In the genomic region with DNA sequence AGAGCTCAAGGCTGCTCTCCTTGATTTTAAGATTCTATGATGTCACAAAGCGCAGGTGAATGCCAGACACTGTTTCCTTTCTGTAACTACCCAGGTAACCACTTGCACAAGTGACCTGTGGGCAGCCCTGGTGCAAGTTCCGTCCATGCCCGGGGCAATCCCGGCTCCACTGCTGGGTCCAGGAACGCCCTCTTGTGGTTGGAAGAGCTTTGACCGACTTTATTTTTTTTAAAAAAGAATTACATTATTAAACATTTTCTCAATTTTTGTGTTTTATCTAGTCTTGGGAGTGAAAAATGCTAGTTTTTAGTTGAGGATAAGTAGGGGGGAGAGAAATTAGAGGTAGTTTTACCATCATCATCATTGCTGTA, we compare ENCODE assay signal across 9 cellular contexts.
DNase-seq lines count a peak whose midpoint lies in the region; ATAC-seq, FAIRE-seq and TF ChIP-seq lines count a peak whose summit lies in the region.
"Had no signal": no experiment of that assay in that cellular context is flagged by ENCODE, and none has a peak within 500 bp of the region (broad histone marks: within the 10 kb centered on the region; RNA-seq: fewer than 3 reads in every experiment).

No MANE protein-coding gene starts in this region.

- no peaks in the 10 kb centered on the region for H4K20me1 ChIP-seq in OCI-LY3 (ENCODE audit: insufficient read depth, low read length)

- H3K4me3 Mint-ChIP-seq in activated naive CD8-positive, alpha-beta T cell treated with anti-CD3 and anti-CD28 coated beads for 36 hours, result no peak overlapping the region

- no peak overlapping the region for H3K27ac Mint-ChIP-seq in activated naive CD8-positive, alpha-beta T cell treated with anti-CD3 and anti-CD28 coated beads for 36 hours

- no peak overlapping the region for H3K4me2 ChIP-seq in OCI-LY3 (ENCODE audit: low read length)

- TF ChIP-seq POLR2A in esophagus muscularis mucosa (IDR thresholded peaks at IDR 0.05; ENCODE audit: low read depth), result no peak

- H3K36me3 Mint-ChIP-seq in activated naive CD8-positive, alpha-beta T cell treated with anti-CD3 and anti-CD28 coated beads for 36 hours, result no peaks in the 10 kb centered on the region

- DNase-seq in GM10266 (ENCODE audit: extremely low spot score), result no peak
- DNase-seq in esophagus muscularis mucosa (ENCODE audit: extremely low spot score), result no peak
- DNase-seq in pancreas, result peak in 1 of 6 donors; percentile 22
- DNase-seq in activated naive CD8-positive, alpha-beta T cell treated with anti-CD3 and anti-CD28 coated beads for 36 hours, result no peak
- no peak for DNase-seq in activated effector memory CD4-positive, alpha-beta T cell treated with Interleukin-2 at 50 U/mL for 16 hours
- no peak for DNase-seq in GM03348 (ENCODE audit: low spot score)
- DNase-seq in RKO (ENCODE audit: low spot score), result no peak
- DNase-seq: stimulated activated CD4-positive, alpha-beta T cell treated with anti-CD3 and anti-CD28 coated beads, Interleukin-12 subunit alpha, Interleukin-12 subunit beta, amount 100 ng/mL, for 4 hours had no signal

- no peaks in the 10 kb centered on the region for H3K9me3 Mint-ChIP-seq in activated naive CD8-positive, alpha-beta T cell treated with anti-CD3 and anti-CD28 coated beads for 36 hours

- no peak overlapping the region for H2AFZ ChIP-seq in OCI-LY3 (ENCODE audit: low read depth, low read length)

- no peak overlapping the region for H3K4me3 ChIP-seq in OCI-LY3 (ENCODE audit: low read length)
- peak overlapping the region in 1 of 4 donors; percentile 14 for H3K4me3 ChIP-seq in esophagus muscularis mucosa
- H3K4me3 ChIP-seq in pancreas, result no peak overlapping the region

- TF ChIP-seq CTCF in GM10266 (IDR thresholded peaks at IDR 0.05; ENCODE audit: control insufficient read depth, insufficient read depth, low read depth, missing control alignments) (peak; percentile 7), OCI-LY3 (IDR thresholded peaks at IDR 0.05; ENCODE audit: low read depth, low read length) (peak; percentile 59), esophagus muscularis mucosa (IDR thresholded peaks at IDR 0.05) (peak in 2 of 3 experiments; percentile 37 to 48), pancreas (IDR thresholded peaks at IDR 0.05) (peak in 1 of 4 donors; percentile 25)

- no peaks in the 10 kb centered on the region for H3K27me3 ChIP-seq in OCI-LY3 (ENCODE audit: low read depth, low read length)
- H3K27me3 ChIP-seq in esophagus muscularis mucosa, result peaks cover 0 to 11% (median 0%) of the 10 kb centered on the region in 4 donors
- no peaks in the 10 kb centered on the region for H3K27me3 ChIP-seq in pancreas

- H3K9me3 ChIP-seq in OCI-LY3 (ENCODE audit: insufficient read depth, low read length) (no peaks in the 10 kb centered on the region), esophagus muscularis mucosa (no peaks in the 10 kb centered on the region), pancreas (no peaks in the 10 kb centered on the region)

- FAIRE-seq in pancreas (lab: Jason Lieb, UNC), result no peak

- H3K27ac ChIP-seq in OCI-LY3 (ENCODE audit: low read length), result no peak overlapping the region
- H3K27ac ChIP-seq in esophagus muscularis mucosa (replicated peaks in 1 of 4), result peak overlapping the region in 3 of 4 donors; percentile 35 to 48 (median 44)
- no peak overlapping the region for H3K27ac ChIP-seq in pancreas

- H3K27me3 Mint-ChIP-seq in activated naive CD8-positive, alpha-beta T cell treated with anti-CD3 and anti-CD28 coated beads for 36 hours, result peaks cover 32% of the 10 kb centered on the region

- 41% methylated on average over 6 of the region's 6 CpGs for WGBS in esophagus muscularis mucosa
- 23 to 24% methylated on average over 6 of the region's 6 CpGs for WGBS in pancreas, 2 donors

- H3K4me1 ChIP-seq in OCI-LY3 (ENCODE audit: low read length) (no peaks in the 10 kb centered on the region), esophagus muscularis mucosa (peaks cover 9 to 13% (median 12%) of the 10 kb centered on the region in 4 donors), pancreas (no peaks in the 10 kb centered on the region)

- no peaks in the 10 kb centered on the region for H3K79me2 ChIP-seq in OCI-LY3 (ENCODE audit: low read length)

- intact Hi-C loops in esophagus muscularis mucosa (cut with DNase I), result loop anchor here (10.0 kb wide), 1 partner anchor 685 kb away; no protein-coding TSS in a partner anchor
- intact Hi-C loops in pancreas (cut with DNase I), result no loop called here

- no peak overlapping the region for H3K9ac ChIP-seq in OCI-LY3 (ENCODE audit: low read length)

- H3K36me3 ChIP-seq in OCI-LY3 (replicated peaks; ENCODE audit: low read depth, low read length) (no peaks in the 10 kb centered on the region), esophagus muscularis mucosa (no peaks in the 10 kb centered on the region), pancreas (no peaks in the 10 kb centered on the region)

- TF ChIP-seq EP300 in esophagus muscularis mucosa (IDR thresholded peaks at IDR 0.05), result no peak

- peak; percentile 46 to 66 (median 60) for ATAC-seq in pancreas

- H3K4me1 Mint-ChIP-seq in activated naive CD8-positive, alpha-beta T cell treated with anti-CD3 and anti-CD28 coated beads for 36 hours, result peaks cover 2% of the 10 kb centered on the region

Comparison
In these comparisons a context has a peak if more than half of its experiments do, and no peak if none do; other contexts are left out.
1. H3K27ac ChIP-seq: peak in esophagus muscularis mucosa (3 of 4); none in OCI-LY3 (single experiment) and pancreas (0 of 4).